18 cellular contexts compared by ENCODE assay signal in genomic region chr16:74466872-74467271, GRCh38. TPM values are rescaled to one million over a fixed set of nuclear protein-coding genes. Genes with fewer than 3 reads are reported as not detected.
DNase-seq lines count a peak whose midpoint lies in the region; ATAC-seq and TF ChIP-seq lines count a peak whose summit lies in the region.
"Had no signal": no experiment of that assay in that cellular context is flagged by ENCODE, and none has a peak within 500 bp of the region (broad histone marks: within the 10 kb centered on the region; RNA-seq: fewer than 3 reads in every experiment).

No MANE protein-coding gene starts in this region.

- no peak for TF ChIP-seq POLR2A in erythroblast (IDR thresholded peaks at IDR 0.05; ENCODE audit: low read length)

- H3K36me3 ChIP-seq in CD8-positive, alpha-beta T cell (ENCODE audit: insufficient read depth, low read length): peaks cover 86% of the 10 kb centered on the region

- H3K4me3 Mint-ChIP-seq in CD8-positive, alpha-beta T cell: no peak overlapping the region
- peak overlapping the region; percentile 62 for H3K4me3 Mint-ChIP-seq in activated T-helper 17 cell treated with anti-CD3 and anti-CD28 coated beads, Interleukin-2, amount 50 U/mL, for 72 hours
- H3K4me3 Mint-ChIP-seq: endodermal cell had no signal

- H3K27me3 Mint-ChIP-seq in CD8-positive, alpha-beta T cell (ENCODE audit: low read depth): no peaks in the 10 kb centered on the region
- H3K27me3 Mint-ChIP-seq in activated T-helper 17 cell treated with anti-CD3 and anti-CD28 coated beads, Interleukin-2, amount 50 U/mL, for 72 hours: no peaks in the 10 kb centered on the region

- no peaks in the 10 kb centered on the region for H3K9me3 Mint-ChIP-seq in CD8-positive, alpha-beta T cell
- no peaks in the 10 kb centered on the region for H3K9me3 Mint-ChIP-seq in activated T-helper 17 cell treated with anti-CD3 and anti-CD28 coated beads, Interleukin-2, amount 50 U/mL, for 72 hours
- H3K9me3 Mint-ChIP-seq: endodermal cell had no signal

- no peaks in the 10 kb centered on the region for H3K9me3 ChIP-seq in CD8-positive, alpha-beta T cell (ENCODE audit: low read length)
- H3K9me3 ChIP-seq: BE2C, neutrophil, spleen had no signal

- peaks cover 16% of the 10 kb centered on the region for H3K4me1 Mint-ChIP-seq in CD8-positive, alpha-beta T cell (ENCODE audit: low read depth)
- H3K4me1 Mint-ChIP-seq in activated T-helper 17 cell treated with anti-CD3 and anti-CD28 coated beads, Interleukin-2, amount 50 U/mL, for 72 hours: peaks cover 21% of the 10 kb centered on the region
- H3K4me1 Mint-ChIP-seq: endodermal cell had no signal

- CTCF ChIA-PET in CD8-positive, alpha-beta T cell (lab: Charles Lee): no interaction called here

- H3K4me3 ChIP-seq in CD8-positive, alpha-beta T cell (ENCODE audit: low read depth, low read length): no peak overlapping the region
- H3K4me3 ChIP-seq: spleen had no signal

- peaks cover 4% of the 10 kb centered on the region for H3K4me1 ChIP-seq in CD8-positive, alpha-beta T cell (ENCODE audit: insufficient read depth, low read length)
- H3K4me1 ChIP-seq: BE2C had no signal

- H3K27ac Mint-ChIP-seq in CD8-positive, alpha-beta T cell: peak overlapping the region; percentile 79
- peak overlapping the region; percentile 70 for H3K27ac Mint-ChIP-seq in activated T-helper 17 cell treated with anti-CD3 and anti-CD28 coated beads, Interleukin-2, amount 50 U/mL, for 72 hours
- H3K27ac Mint-ChIP-seq: endodermal cell had no signal

- peaks cover 96% of the 10 kb centered on the region for H3K36me3 Mint-ChIP-seq in CD8-positive, alpha-beta T cell
- peaks cover 100% of the 10 kb centered on the region for H3K36me3 Mint-ChIP-seq in activated T-helper 17 cell treated with anti-CD3 and anti-CD28 coated beads, Interleukin-2, amount 50 U/mL, for 72 hours (ENCODE audit: low read depth)

- intact Hi-C loops in CD8-positive, alpha-beta T cell (cut with DNase I, micrococcal nuclease): loop anchor here in 1 of 2 experiments (1.0 kb wide), 1 partner anchor 12 kb away; no protein-coding TSS in a partner anchor

- H3K27me3 ChIP-seq in CD8-positive, alpha-beta T cell (ENCODE audit: insufficient read depth, low read length): no peaks in the 10 kb centered on the region
- H3K27me3 ChIP-seq: BE2C, neutrophil, spleen had no signal

- TF ChIP-seq CTCF in CD8-positive, alpha-beta T cell (IDR thresholded peaks at IDR 0.05): no peak

- no peak for DNase-seq in CD8-positive, alpha-beta T cell
- no peak for DNase-seq in erythroblast (lab: John Stamatoyannopoulos, UW)
- no peak for DNase-seq in NK-92 treated with Interleukin-12 subunit alpha and Interleukin-12 subunit beta, amount 100 ng/mL, for 24 hours (lab: John Stamatoyannopoulos, UW)
- DNase-seq in NCI-H524 (lab: John Stamatoyannopoulos, UW): no peak
- DNase-seq: activated CD4-positive, alpha-beta T cell treated with anti-CD3 and anti-CD28 coated beads, Interleukin-2, amount 50 U/mL, for 48 hours; BE2C; endodermal cell; GDM1; head of caudate nucleus; KBM-7; NCI-H1930; spleen had no signal

- POLR2A ChIA-PET in CD8-positive, alpha-beta T cell (lab: Charles Lee): no interaction called here

- peak overlapping the region; percentile 8 for H3K27ac ChIP-seq in CD8-positive, alpha-beta T cell (ENCODE audit: low read depth, low read length)
- H3K27ac ChIP-seq: neutrophil had no signal

- ATAC-seq in CD8-positive, alpha-beta T cell: peak; percentile 55
- ATAC-seq in GM19035 (IDR thresholded peaks at IDR 0.05; ENCODE audit: unreplicated experiment): peak; percentile 85
- ATAC-seq in HG02943 (IDR thresholded peaks at IDR 0.05; ENCODE audit: low read depth, unreplicated experiment): peak; percentile 77
- ATAC-seq in activated T-helper 17 cell treated with anti-CD3 and anti-CD28 coated beads, Interleukin-2, amount 50 U/mL, for 72 hours (replicated peaks): peak; percentile 89
- ATAC-seq in HG03565 (IDR thresholded peaks at IDR 0.05; ENCODE audit: unreplicated experiment): no peak
- ATAC-seq: left lobe of liver had no signal

RNA-seq across cellular contexts. Expression of gene CLEC18B, which starts 45.6 kb away (rescaled TPM):
- total RNA-seq in CD8-positive, alpha-beta T cell: 1 to 10 TPM in 1 of 2 experiments, under 1 TPM in 1; 0.39 to 2.4 TPM
- 1 to 10 TPM; 1.2 to 2.0 TPM for total RNA-seq in activated T-helper 17 cell treated with anti-CD3 and anti-CD28 coated beads, Interleukin-2, amount 50 U/mL, for 72 hours
- total RNA-seq: endodermal cell had no signal
